ENCODE assay signal across 8 cellular contexts in genomic region chr9:128723866-128724743, GRCh38. TPM values are rescaled to one million over a fixed set of nuclear protein-coding genes. Genes with fewer than 3 reads are reported as not detected.
DNase-seq lines count a peak whose midpoint lies in the region; ATAC-seq and TF ChIP-seq lines count a peak whose summit lies in the region.

TSS of gene ZDHHC12 (minus strand) at chr9:128724127. CDS start at chr9:128724093, 34 bp downstream.

- peak; percentile 89 for ATAC-seq in GM21723 (IDR thresholded peaks at IDR 0.05; ENCODE audit: unreplicated experiment)
- ATAC-seq in Panc1, result peak; percentile 96
- ATAC-seq in activated T-cell treated with anti-CD3 and anti-CD28 coated beads, Interleukin-2, amount 50 U/mL, for 4 hours, result peak; percentile 98 to 99
- ATAC-seq in esophagus mucosa, result peak; percentile 95

- peak within 1 kb of the TSS; percentile 41 for H3K9ac ChIP-seq in muscle layer of colon (ENCODE audit: low read length)

- BruUV-seq in Panc1 (replicated peaks; lab: Mats Ljungman, UMichigan), result no TSS peak

- H3K4me3 Mint-ChIP-seq in activated T-cell treated with anti-CD3 and anti-CD28 coated beads, Interleukin-2, amount 50 U/mL, for 4 hours, result peak within 1 kb of the TSS; percentile 93

- CTCF ChIA-PET in Panc1 (lab: Charles Lee), result interaction anchor here (0.5 kb wide), 1 partner anchor 94 kb away, joined by 5 read pairs; no protein-coding TSS in a partner anchor

- H3K4me1 ChIP-seq in Panc1 (ENCODE audit: control insufficient read depth, insufficient read depth, low read length) (peaks cover 6% of the 10 kb centered on the region), muscle layer of colon (ENCODE audit: insufficient read depth, low read length) (peaks cover 10% of the 10 kb centered on the region)

- peaks cover 42% of the 10 kb centered on the region for H3K4me1 Mint-ChIP-seq in activated T-cell treated with anti-CD3 and anti-CD28 coated beads, Interleukin-2, amount 50 U/mL, for 4 hours (ENCODE audit: low read depth)

- H3K9me3 ChIP-seq in Panc1 (ENCODE audit: control insufficient read depth, insufficient read depth, low read depth, low read length), result no peaks in the 10 kb centered on the region
- no peaks in the 10 kb centered on the region for H3K9me3 ChIP-seq in muscle layer of colon (ENCODE audit: low read length)

- intact Hi-C loops in Panc1 (cut with micrococcal nuclease; ENCODE audit: unreplicated experiment), result no loop called here

- no peaks in the 10 kb centered on the region for H3K27me3 Mint-ChIP-seq in activated T-cell treated with anti-CD3 and anti-CD28 coated beads, Interleukin-2, amount 50 U/mL, for 4 hours (ENCODE audit: low read depth)

- H3K27me3 ChIP-seq in Panc1 (ENCODE audit: control insufficient read depth, insufficient read depth, low read length) (no peaks in the 10 kb centered on the region), muscle layer of colon (ENCODE audit: control insufficient read depth in 1 of 2, insufficient read depth in 2 of 2, low read length in 2 of 2) (no peaks in the 10 kb centered on the region)

- H3K9me3 Mint-ChIP-seq in activated T-cell treated with anti-CD3 and anti-CD28 coated beads, Interleukin-2, amount 50 U/mL, for 4 hours, result no peaks in the 10 kb centered on the region

- peak; percentile 100 for DNase-seq in DMS53 (lab: John Stamatoyannopoulos, UW)
- peak; percentile 96 for DNase-seq in KG1 (lab: John Stamatoyannopoulos, UW)
- DNase-seq in Panc1 (ENCODE audit: low read depth, low spot score), result peak; percentile 72
- DNase-seq in activated T-cell treated with anti-CD3 and anti-CD28 coated beads, Interleukin-2, amount 50 U/mL, for 4 hours, result peak; percentile 98
- peak; percentile 97 for DNase-seq in stimulated activated CD8-positive, alpha-beta memory T cell treated with anti-CD3 and anti-CD28 coated beads, Interleukin-7, amount 100 ng/mL, for 24 hours (ENCODE audit: low read depth)

- in situ Hi-C loops in Panc1 (cut with HindIII; ENCODE audit: low pct_unique_long_range_greater_than_20kb, low sequenced_read_pairs), result no loop called here

- H3K36me3 ChIP-seq in Panc1 (ENCODE audit: control insufficient read depth, insufficient read depth, low read length), result peaks cover 3% of the 10 kb centered on the region; the same call in 1 of the 2 replicates
- H3K36me3 ChIP-seq in muscle layer of colon (ENCODE audit: insufficient read depth, low read length), result no peaks in the 10 kb centered on the region

- H3K36me3 Mint-ChIP-seq in activated T-cell treated with anti-CD3 and anti-CD28 coated beads, Interleukin-2, amount 50 U/mL, for 4 hours (ENCODE audit: insufficient read depth), result peaks cover 4% of the 10 kb centered on the region

- POLR2A ChIA-PET in Panc1 (lab: Charles Lee), result no interaction called here

- H3K27ac ChIP-seq in Panc1 (ENCODE audit: low read length) (peak within 1 kb of the TSS; percentile 89), muscle layer of colon (ENCODE audit: low read depth, low read length) (peak within 1 kb of the TSS; percentile 27)

- TF ChIP-seq CTCF in Panc1 (IDR thresholded peaks at IDR 0.05), result no peak

- peak within 1 kb of the TSS; percentile 79 to 82 for H3K4me3 ChIP-seq in Panc1 (ENCODE audit: low read depth in 2 of 2, low read length in 2 of 2)
- peak within 1 kb of the TSS; percentile 68 to 72 for H3K4me3 ChIP-seq in muscle layer of colon (ENCODE audit: low read depth in 1 of 2, low read length in 2 of 2)

RNA-seq across cellular contexts. Expression of gene ZDHHC12, which starts in this region (rescaled TPM):
- total RNA-seq in Panc1 (2021; ENCODE audit: unreplicated experiment), result 39.3 TPM
- polyA plus RNA-seq in Panc1 (2012; ENCODE audit: insufficient read length), result 63.1 TPM
- 10 to 100 TPM; 41.7 to 44.9 (median 43.3) TPM for total RNA-seq in activated T-cell treated with anti-CD3 and anti-CD28 coated beads, Interleukin-2, amount 50 U/mL, for 4 hours
- 54.4 TPM for total RNA-seq in esophagus mucosa

Comparison
In these comparisons a context has a peak if more than half of its experiments do, and no peak if none do; other contexts are left out.
1. Peak in every context shown above with its lines: DNase-seq, ATAC-seq, H3K4me3 ChIP-seq and H3K27ac ChIP-seq.